Comparison of ENCODE assay signal across 1 cellular context in the genomic region with DNA sequence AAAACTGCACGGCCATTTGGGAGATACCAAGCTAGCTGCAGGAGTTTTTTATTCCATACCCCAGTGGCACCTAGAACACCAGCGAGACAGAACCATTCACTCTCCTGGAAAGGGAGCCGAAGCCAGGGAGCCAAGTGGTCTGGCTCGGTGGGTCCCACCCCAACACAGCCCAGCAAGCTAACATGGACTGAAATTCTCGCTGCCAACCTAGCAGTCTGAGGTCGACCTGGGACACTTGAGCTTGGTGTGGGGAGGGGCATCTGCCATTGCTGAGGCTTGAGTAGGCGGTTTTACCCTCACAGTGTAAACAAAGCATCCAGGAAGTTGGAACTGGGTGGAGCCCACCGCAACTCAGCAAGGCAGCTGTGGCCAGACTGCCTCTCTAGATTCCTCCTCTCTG.
TF ChIP-seq lines count a peak whose summit lies in the region.

No MANE protein-coding gene starts in this region.

TF ChIP-seq in H1, 55 proteins besides CTCF, POLR2A, EP300 and RAD21:
- TF ChIP-seq, protein P1, sequence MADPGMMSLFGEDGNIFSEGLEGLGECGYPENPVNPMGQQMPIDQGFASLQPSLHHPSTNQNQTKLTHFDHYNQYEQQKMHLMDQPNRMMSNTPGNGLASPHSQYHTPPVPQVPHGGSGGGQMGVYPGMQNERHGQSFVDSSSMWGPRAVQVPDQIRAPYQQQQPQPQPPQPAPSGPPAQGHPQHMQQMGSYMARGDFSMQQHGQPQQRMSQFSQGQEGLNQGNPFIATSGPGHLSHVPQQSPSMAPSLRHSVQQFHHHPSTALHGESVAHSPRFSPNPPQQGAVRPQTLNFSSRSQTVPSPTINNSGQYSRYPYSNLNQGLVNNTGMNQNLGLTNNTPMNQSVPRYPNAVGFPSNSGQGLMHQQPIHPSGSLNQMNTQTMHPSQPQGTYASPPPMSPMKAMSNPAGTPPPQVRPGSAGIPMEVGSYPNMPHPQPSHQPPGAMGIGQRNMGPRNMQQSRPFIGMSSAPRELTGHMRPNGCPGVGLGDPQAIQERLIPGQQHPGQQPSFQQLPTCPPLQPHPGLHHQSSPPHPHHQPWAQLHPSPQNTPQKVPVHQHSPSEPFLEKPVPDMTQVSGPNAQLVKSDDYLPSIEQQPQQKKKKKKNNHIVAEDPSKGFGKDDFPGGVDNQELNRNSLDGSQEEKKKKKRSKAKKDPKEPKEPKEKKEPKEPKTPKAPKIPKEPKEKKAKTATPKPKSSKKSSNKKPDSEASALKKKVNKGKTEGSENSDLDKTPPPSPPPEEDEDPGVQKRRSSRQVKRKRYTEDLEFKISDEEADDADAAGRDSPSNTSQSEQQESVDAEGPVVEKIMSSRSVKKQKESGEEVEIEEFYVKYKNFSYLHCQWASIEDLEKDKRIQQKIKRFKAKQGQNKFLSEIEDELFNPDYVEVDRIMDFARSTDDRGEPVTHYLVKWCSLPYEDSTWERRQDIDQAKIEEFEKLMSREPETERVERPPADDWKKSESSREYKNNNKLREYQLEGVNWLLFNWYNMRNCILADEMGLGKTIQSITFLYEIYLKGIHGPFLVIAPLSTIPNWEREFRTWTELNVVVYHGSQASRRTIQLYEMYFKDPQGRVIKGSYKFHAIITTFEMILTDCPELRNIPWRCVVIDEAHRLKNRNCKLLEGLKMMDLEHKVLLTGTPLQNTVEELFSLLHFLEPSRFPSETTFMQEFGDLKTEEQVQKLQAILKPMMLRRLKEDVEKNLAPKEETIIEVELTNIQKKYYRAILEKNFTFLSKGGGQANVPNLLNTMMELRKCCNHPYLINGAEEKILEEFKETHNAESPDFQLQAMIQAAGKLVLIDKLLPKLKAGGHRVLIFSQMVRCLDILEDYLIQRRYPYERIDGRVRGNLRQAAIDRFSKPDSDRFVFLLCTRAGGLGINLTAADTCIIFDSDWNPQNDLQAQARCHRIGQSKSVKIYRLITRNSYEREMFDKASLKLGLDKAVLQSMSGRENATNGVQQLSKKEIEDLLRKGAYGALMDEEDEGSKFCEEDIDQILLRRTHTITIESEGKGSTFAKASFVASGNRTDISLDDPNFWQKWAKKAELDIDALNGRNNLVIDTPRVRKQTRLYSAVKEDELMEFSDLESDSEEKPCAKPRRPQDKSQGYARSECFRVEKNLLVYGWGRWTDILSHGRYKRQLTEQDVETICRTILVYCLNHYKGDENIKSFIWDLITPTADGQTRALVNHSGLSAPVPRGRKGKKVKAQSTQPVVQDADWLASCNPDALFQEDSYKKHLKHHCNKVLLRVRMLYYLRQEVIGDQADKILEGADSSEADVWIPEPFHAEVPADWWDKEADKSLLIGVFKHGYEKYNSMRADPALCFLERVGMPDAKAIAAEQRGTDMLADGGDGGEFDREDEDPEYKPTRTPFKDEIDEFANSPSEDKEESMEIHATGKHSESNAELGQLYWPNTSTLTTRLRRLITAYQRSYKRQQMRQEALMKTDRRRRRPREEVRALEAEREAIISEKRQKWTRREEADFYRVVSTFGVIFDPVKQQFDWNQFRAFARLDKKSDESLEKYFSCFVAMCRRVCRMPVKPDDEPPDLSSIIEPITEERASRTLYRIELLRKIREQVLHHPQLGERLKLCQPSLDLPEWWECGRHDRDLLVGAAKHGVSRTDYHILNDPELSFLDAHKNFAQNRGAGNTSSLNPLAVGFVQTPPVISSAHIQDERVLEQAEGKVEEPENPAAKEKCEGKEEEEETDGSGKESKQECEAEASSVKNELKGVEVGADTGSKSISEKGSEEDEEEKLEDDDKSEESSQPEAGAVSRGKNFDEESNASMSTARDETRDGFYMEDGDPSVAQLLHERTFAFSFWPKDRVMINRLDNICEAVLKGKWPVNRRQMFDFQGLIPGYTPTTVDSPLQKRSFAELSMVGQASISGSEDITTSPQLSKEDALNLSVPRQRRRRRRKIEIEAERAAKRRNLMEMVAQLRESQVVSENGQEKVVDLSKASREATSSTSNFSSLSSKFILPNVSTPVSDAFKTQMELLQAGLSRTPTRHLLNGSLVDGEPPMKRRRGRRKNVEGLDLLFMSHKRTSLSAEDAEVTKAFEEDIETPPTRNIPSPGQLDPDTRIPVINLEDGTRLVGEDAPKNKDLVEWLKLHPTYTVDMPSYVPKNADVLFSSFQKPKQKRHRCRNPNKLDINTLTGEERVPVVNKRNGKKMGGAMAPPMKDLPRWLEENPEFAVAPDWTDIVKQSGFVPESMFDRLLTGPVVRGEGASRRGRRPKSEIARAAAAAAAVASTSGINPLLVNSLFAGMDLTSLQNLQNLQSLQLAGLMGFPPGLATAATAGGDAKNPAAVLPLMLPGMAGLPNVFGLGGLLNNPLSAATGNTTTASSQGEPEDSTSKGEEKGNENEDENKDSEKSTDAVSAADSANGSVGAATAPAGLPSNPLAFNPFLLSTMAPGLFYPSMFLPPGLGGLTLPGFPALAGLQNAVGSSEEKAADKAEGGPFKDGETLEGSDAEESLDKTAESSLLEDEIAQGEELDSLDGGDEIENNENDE (IDR thresholded peaks at IDR 0.05; ENCODE audit: insufficient replicate concordance, low read length): no peak
- no peak for TF ChIP-seq SRF (IDR thresholded peaks at IDR 0.05; ENCODE audit: low read depth, low read length)
- TF ChIP-seq KDM5A (IDR thresholded peaks at IDR 0.05; ENCODE audit: low read length): no peak
- no peak for TF ChIP-seq TBP (IDR thresholded peaks at IDR 0.05; ENCODE audit: low read depth, low read length)
- TF ChIP-seq NANOG (IDR thresholded peaks at IDR 0.05; ENCODE audit: insufficient read depth, low read depth, low read length, poor library complexity, severe bottlenecking): no peak
- TF ChIP-seq EZH2 (IDR thresholded peaks at IDR 0.05; ENCODE audit: low read depth, low read length, severe bottlenecking): no peak
- TF ChIP-seq, protein P2, sequence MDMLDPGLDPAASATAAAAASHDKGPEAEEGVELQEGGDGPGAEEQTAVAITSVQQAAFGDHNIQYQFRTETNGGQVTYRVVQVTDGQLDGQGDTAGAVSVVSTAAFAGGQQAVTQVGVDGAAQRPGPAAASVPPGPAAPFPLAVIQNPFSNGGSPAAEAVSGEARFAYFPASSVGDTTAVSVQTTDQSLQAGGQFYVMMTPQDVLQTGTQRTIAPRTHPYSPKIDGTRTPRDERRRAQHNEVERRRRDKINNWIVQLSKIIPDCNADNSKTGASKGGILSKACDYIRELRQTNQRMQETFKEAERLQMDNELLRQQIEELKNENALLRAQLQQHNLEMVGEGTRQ (IDR thresholded peaks at IDR 0.05; ENCODE audit: low read length): no peak
- no peak for TF ChIP-seq GTF2F1 (IDR thresholded peaks at IDR 0.05; ENCODE audit: borderline replicate concordance, low read depth, low read length)
- TF ChIP-seq CHD2 (IDR thresholded peaks at IDR 0.05; ENCODE audit: low read length): no peak
- TF ChIP-seq, protein P3, sequence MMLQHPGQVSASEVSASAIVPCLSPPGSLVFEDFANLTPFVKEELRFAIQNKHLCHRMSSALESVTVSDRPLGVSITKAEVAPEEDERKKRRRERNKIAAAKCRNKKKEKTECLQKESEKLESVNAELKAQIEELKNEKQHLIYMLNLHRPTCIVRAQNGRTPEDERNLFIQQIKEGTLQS (IDR thresholded peaks at IDR 0.05; ENCODE audit: insufficient read depth, low read depth, low read length): no peak
- TF ChIP-seq TEAD4 (IDR thresholded peaks at IDR 0.05; ENCODE audit: low read depth, low read length): no peak
- no peak for TF ChIP-seq NRF1 (IDR thresholded peaks at IDR 0.05; ENCODE audit: low read depth, low read length)
- no peak for TF ChIP-seq RFX5 (IDR thresholded peaks at IDR 0.05; ENCODE audit: borderline replicate concordance, low read depth, low read length)
- no peak for TF ChIP-seq CTBP2 (IDR thresholded peaks at IDR 0.05; ENCODE audit: borderline replicate concordance, insufficient read depth, insufficient read length, low read length)
- TF ChIP-seq, protein P4, sequence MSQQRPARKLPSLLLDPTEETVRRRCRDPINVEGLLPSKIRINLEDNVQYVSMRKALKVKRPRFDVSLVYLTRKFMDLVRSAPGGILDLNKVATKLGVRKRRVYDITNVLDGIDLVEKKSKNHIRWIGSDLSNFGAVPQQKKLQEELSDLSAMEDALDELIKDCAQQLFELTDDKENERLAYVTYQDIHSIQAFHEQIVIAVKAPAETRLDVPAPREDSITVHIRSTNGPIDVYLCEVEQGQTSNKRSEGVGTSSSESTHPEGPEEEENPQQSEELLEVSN (IDR thresholded peaks at IDR 0.05): no peak
- TF ChIP-seq CHD1 (IDR thresholded peaks at IDR 0.05; ENCODE audit: low read depth, low read length): no peak
- no peak for TF ChIP-seq BACH1 (IDR thresholded peaks at IDR 0.05; ENCODE audit: low read length)
- no peak for TF ChIP-seq RNF2 (IDR thresholded peaks at IDR 0.05; ENCODE audit: borderline replicate concordance, low read depth, low read length, missing control alignments, poor library complexity, severe bottlenecking)
- no peak for TF ChIP-seq TAF1 (IDR thresholded peaks at IDR 0.05; ENCODE audit: low read depth, low read length)
TF ChIP-seq in H1: peak in this region for 0.
